In genomic region chr11:90855531-90855930, GRCh38 we compare ENCODE assay signal across 32 cellular contexts.
"Had no signal": no experiment of that assay in that cellular context is flagged by ENCODE, and none has a peak within 500 bp of the region (broad histone marks: within the 10 kb centered on the region; RNA-seq: fewer than 3 reads in every experiment).

No MANE protein-coding gene starts in this region.

- H2AFZ ChIP-seq: neural progenitor cell, parathyroid adenoma had no signal

- H3K4me1 Mint-ChIP-seq: naive B cell; natural killer cell; nephron progenitor cell; neural progenitor cell; stimulated activated naive B cell treated with anti-CD40 and anti-IgM and Interleukin-4, amounts not matched to agents 10 μg/mL and 1 μg/mL and 100 μg/mL, for 72 hours had no signal

- H3K36me3 ChIP-seq: lower lobe of right lung, neural progenitor cell, neutrophil, stomach, thyroid gland, transverse colon, upper lobe of left lung, vagina had no signal

- H3K4me3 ChIP-seq: lower lobe of right lung, neural progenitor cell, skin epidermis, stomach, testis, thyroid gland, transverse colon, upper lobe of left lung, vagina had no signal

- H3K27me3 ChIP-seq: neural progenitor cell, neutrophil, stomach, testis, thyroid gland, transverse colon, upper lobe of left lung, vagina had no signal

- H3K4me1 ChIP-seq: lower lobe of right lung, neural progenitor cell, parathyroid adenoma, stomach, testis, thyroid gland, transverse colon, upper lobe of left lung, vagina had no signal

- DNase-seq: hypothalamus; islet precursor cell; left cardiac atrium; left ventricle myocardium superior; lower lobe of right lung; mesendoderm; naive B cell; natural killer cell; nephron progenitor cell; occipital lobe; retina; right cardiac atrium; stimulated activated CD4-positive, alpha-beta T cell treated with anti-CD3 and anti-CD28 coated beads, Interleukin-12 subunit alpha, Interleukin-12 subunit beta, amount 100 ng/mL, for 4 hours; stimulated activated CD4-positive, alpha-beta T cell treated with anti-CD3 and anti-CD28 coated beads, Interleukin-15, amount 100 ng/mL, for 24 hours; stimulated activated CD4-positive, alpha-beta T cell treated with anti-CD3 and anti-CD28 coated beads, Interleukin-2, amount 100 ng/mL, for 24 hours; stimulated activated CD4-positive, alpha-beta T cell treated with anti-CD3 and anti-CD28 coated beads, Interleukin-4, amount 100 ng/mL, for 1 hour; stimulated activated naive B cell treated with anti-CD40 and anti-IgM and Interleukin-4, amounts not matched to agents 10 μg/mL and 1 μg/mL and 100 μg/mL, for 72 hours; stimulated activated naive CD8-positive, alpha-beta T cell treated with anti-CD3 and anti-CD28 coated beads, Interleukin-15, Interleukin-2, amounts not matched to agents 100 U/mL and 50 U/mL, for 24 hours; stomach; testis; thyroid gland; transverse colon; upper lobe of left lung had no signal

- H3K79me2 ChIP-seq: parathyroid adenoma had no signal

- H3K27ac ChIP-seq: lower lobe of right lung, neural progenitor cell, neutrophil, parathyroid adenoma, skin epidermis, stomach, testis, thyroid gland, transverse colon, upper lobe of left lung, vagina had no signal

- H3K9me3 ChIP-seq: lower lobe of right lung, neutrophil, stomach, testis, thyroid gland, upper lobe of left lung, vagina had no signal

- ATAC-seq: left cardiac atrium; left lobe of liver; left ventricle myocardium superior; lower lobe of right lung; natural killer cell; right cardiac atrium; sciatic nerve; stimulated activated naive B cell treated with anti-CD40 and anti-IgM and Interleukin-4, amounts not matched to agents 10 μg/mL and 1 μg/mL and 100 μg/mL, for 72 hours; stimulated activated naive CD8-positive, alpha-beta T cell treated with anti-CD3 and anti-CD28 coated beads, Interleukin-15, Interleukin-2, amounts not matched to agents 100 U/mL and 50 U/mL, for 24 hours had no signal

- H3K36me3 Mint-ChIP-seq: naive B cell, natural killer cell, neural progenitor cell had no signal

- H3K27me3 Mint-ChIP-seq: naive B cell; progenitor cell of endocrine pancreas; stimulated activated naive B cell treated with anti-CD40 and anti-IgM and Interleukin-4, amounts not matched to agents 10 μg/mL and 1 μg/mL and 100 μg/mL, for 72 hours had no signal

- H3K4me2 ChIP-seq: neural progenitor cell had no signal

- H3K9ac ChIP-seq: neural progenitor cell, parathyroid adenoma had no signal

- H3K27ac Mint-ChIP-seq: natural killer cell; nephron progenitor cell; neural progenitor cell; progenitor cell of endocrine pancreas; stimulated activated naive B cell treated with anti-CD40 and anti-IgM and Interleukin-4, amounts not matched to agents 10 μg/mL and 1 μg/mL and 100 μg/mL, for 72 hours had no signal

- H3K4me3 Mint-ChIP-seq: mesothelial cell of epicardium; naive B cell; natural killer cell; nephron progenitor cell; neural progenitor cell; stimulated activated naive B cell treated with anti-CD40 and anti-IgM and Interleukin-4, amounts not matched to agents 10 μg/mL and 1 μg/mL and 100 μg/mL, for 72 hours had no signal
